ENCODE assay signal across 9 cellular contexts in genomic region chr3:124978627-124979026, GRCh38. TPM values are rescaled to one million over a fixed set of nuclear protein-coding genes. Genes with fewer than 3 reads are reported as not detected.
"Had no signal": no experiment of that assay in that cellular context is flagged by ENCODE, and none has a peak within 500 bp of the region (broad histone marks: within the 10 kb centered on the region; RNA-seq: fewer than 3 reads in every experiment).

No MANE protein-coding gene starts in this region.

- FAIRE-seq: HepG2, HTR-8/SVneo, K562 had no signal

- H3K27ac Mint-ChIP-seq: IgD-negative memory B cell had no signal

- H3K27ac ChIP-seq: HL-60, KMS-11 had no signal

- H3K27me3 Mint-ChIP-seq: IgD-negative memory B cell had no signal

- H3K9me3 Mint-ChIP-seq: IgD-negative memory B cell had no signal

- DNase-seq: IMR-90, KBM-7, KG1 had no signal

- ATAC-seq: HepG2, K562 had no signal

- H3K4me3 ChIP-seq: K562 had no signal

- H3K4me2 ChIP-seq: KMS-11 had no signal

RNA-seq across cellular contexts. Expression of gene MUC13, which starts 44.1 kb away (rescaled TPM):
- total RNA-seq: IMR-90 had no signal
- polyA plus RNA-seq: IgD-negative memory B cell, IMR-90, K562 had no signal
